8 cellular contexts compared by ENCODE assay signal in genomic region chr16:31093132-31093703, GRCh38. TPM values are rescaled to one million over a fixed set of nuclear protein-coding genes. Genes with fewer than 3 reads are reported as not detected.
A peak's percentile ranks its signal among the peaks of the same experiment; 100 is the strongest.
DNase-seq lines count a peak whose midpoint lies in the region; ATAC-seq and TF ChIP-seq lines count a peak whose summit lies in the region.

No MANE protein-coding gene starts in this region.

- WGBS in HUES64: 16% methylated on average over 16 of the region's 17 CpGs

- peaks cover 16% of the 10 kb centered on the region for H3K4me1 ChIP-seq in CD8-positive, alpha-beta memory T cell (ENCODE audit: insufficient read depth, low read length)
- peaks cover 4% of the 10 kb centered on the region; the same call in 1 of the 2 replicates for H3K4me1 ChIP-seq in HUES64 (ENCODE audit: insufficient read depth, low read length)

- peak overlapping the region; percentile 45 to 86 (median 55) for H3K4me3 Mint-ChIP-seq in CD8-positive, alpha-beta memory T cell

- CTCF ChIA-PET in CD8-positive, alpha-beta memory T cell (lab: Charles Lee): interaction anchor here (1.6 to 1.9 kb wide), 2 partner anchors 15 to 108 kb away, joined by 3 to 7 read pairs; partner anchors contain the start of genes BCKDK and HSD3B7

- H3K27ac ChIP-seq in CD8-positive, alpha-beta memory T cell (ENCODE audit: low read depth, low read length): no peak overlapping the region
- no peak overlapping the region for H3K27ac ChIP-seq in HUES64 (ENCODE audit: low read depth, low read length)
- H3K27ac ChIP-seq in VCaP: peak overlapping the region; percentile 76

- intact Hi-C loops in sciatic nerve (cut with DNase I): loop anchor here (10.0 kb wide), 1 partner anchor 108 kb away; the partner anchor contains the start of gene HSD3B7

- no peaks in the 10 kb centered on the region for H3K27me3 Mint-ChIP-seq in CD8-positive, alpha-beta memory T cell

- H3K27ac Mint-ChIP-seq in CD8-positive, alpha-beta memory T cell: peak overlapping the region in 2 of 8 donors; percentile 83 to 93

- H3K27me3 ChIP-seq in CD8-positive, alpha-beta memory T cell (ENCODE audit: insufficient read depth, low read length, poor library complexity, severe bottlenecking): no peaks in the 10 kb centered on the region
- no peaks in the 10 kb centered on the region for H3K27me3 ChIP-seq in HUES64 (ENCODE audit: insufficient read depth, low read length)

- POLR2A ChIA-PET in CD8-positive, alpha-beta memory T cell (lab: Charles Lee): interaction anchor here (1.0 kb wide), 1 partner anchor 50 kb away, joined by 3 read pairs; no protein-coding TSS in a partner anchor

- no peaks in the 10 kb centered on the region for H3K9me3 ChIP-seq in CD8-positive, alpha-beta memory T cell (ENCODE audit: low read length)
- no peaks in the 10 kb centered on the region for H3K9me3 ChIP-seq in HUES64 (ENCODE audit: insufficient read depth, low read depth, low read length)

- peaks cover 24 to 38% (median 30%) of the 10 kb centered on the region in 3 donors for H3K4me1 Mint-ChIP-seq in CD8-positive, alpha-beta memory T cell

- H3K9ac ChIP-seq in HUES64 (ENCODE audit: low read depth, low read length): peak overlapping the region; percentile 83

- DNase-seq in CD8-positive, alpha-beta memory T cell: peak in 1 of 5 donors; percentile 46
- DNase-seq in glomerular visceral epithelial cell (ENCODE audit: extremely low spot score): peak; percentile 69
- DNase-seq in sciatic nerve (ENCODE audit: low spot score): no peak
- DNase-seq in NK-92 (lab: John Stamatoyannopoulos, UW; ENCODE audit: unreplicated experiment): no peak
- DNase-seq in NCI-H510A (lab: John Stamatoyannopoulos, UW): no peak
- DNase-seq in NK-92 treated with Interleukin-12 subunit alpha and Interleukin-12 subunit beta, amount 100 ng/mL, for 24 hours (lab: John Stamatoyannopoulos, UW): no peak

- peak; percentile 7 for ATAC-seq in sciatic nerve

- no peaks in the 10 kb centered on the region for H3K9me3 Mint-ChIP-seq in CD8-positive, alpha-beta memory T cell

- peaks cover 0 to 32% (median 0%) of the 10 kb centered on the region in 3 donors for H3K36me3 Mint-ChIP-seq in CD8-positive, alpha-beta memory T cell

- no peak for TF ChIP-seq CTCF in VCaP (conservative IDR thresholded peaks at IDR 0.05)

- no peak overlapping the region for H3K4me3 ChIP-seq in CD8-positive, alpha-beta memory T cell (ENCODE audit: low read length)
- H3K4me3 ChIP-seq in HUES64 (ENCODE audit: low read length): peak overlapping the region; percentile 79

- H3K36me3 ChIP-seq in CD8-positive, alpha-beta memory T cell (ENCODE audit: insufficient read depth, low read length): peaks cover 10% of the 10 kb centered on the region
- H3K36me3 ChIP-seq in HUES64 (ENCODE audit: insufficient read depth, low read length): peaks cover 30% of the 10 kb centered on the region

RNA-seq across cellular contexts. Expression of gene VKORC1, which starts 1.4 kb away (rescaled TPM):
- total RNA-seq in CD8-positive, alpha-beta memory T cell: 10 to 100 TPM; 66.0 to 74.3 TPM
- 124 TPM for polyA plus RNA-seq in CD8-positive, alpha-beta memory T cell
- polyA plus RNA-seq in HUES64 (2013, experiment 1 of 2): 66.6 TPM
- polyA plus RNA-seq in HUES64 (2013, experiment 2 of 2): 80.0 TPM
- total RNA-seq in sciatic nerve: 65.0 TPM

RNA-seq across cellular contexts. Expression of gene PRSS53, which starts 4.5 kb away (rescaled TPM):
- total RNA-seq in CD8-positive, alpha-beta memory T cell: 1 to 10 TPM; 3.3 to 4.6 TPM
- 0.59 TPM for polyA plus RNA-seq in CD8-positive, alpha-beta memory T cell
- 1.4 TPM for polyA plus RNA-seq in HUES64 (2013, experiment 1 of 2)
- 0.95 TPM for polyA plus RNA-seq in HUES64 (2013, experiment 2 of 2)
- 3.1 TPM for total RNA-seq in sciatic nerve

RNA-seq across cellular contexts. Expression of gene BCKDK, which starts 15.0 kb away (rescaled TPM):
- 10 to 100 TPM; 40.0 to 42.5 TPM for total RNA-seq in CD8-positive, alpha-beta memory T cell
- polyA plus RNA-seq in CD8-positive, alpha-beta memory T cell: 29.4 TPM
- 34.1 TPM for polyA plus RNA-seq in HUES64 (2013, experiment 1 of 2)
- polyA plus RNA-seq in HUES64 (2013, experiment 2 of 2): 44.3 TPM
- total RNA-seq in sciatic nerve: 35.0 TPM

RNA-seq across cellular contexts. Expression of gene ZNF646, which starts 19.0 kb away (rescaled TPM):
- 10 to 100 TPM; 23.4 to 25.9 TPM for total RNA-seq in CD8-positive, alpha-beta memory T cell
- polyA plus RNA-seq in CD8-positive, alpha-beta memory T cell: 9.3 TPM
- polyA plus RNA-seq in HUES64 (2013, experiment 1 of 2): 10.2 TPM
- polyA plus RNA-seq in HUES64 (2013, experiment 2 of 2): 12.4 TPM
- 16.3 TPM for total RNA-seq in sciatic nerve

RNA-seq across cellular contexts. Expression of gene ZNF668, which starts 19.2 kb away (rescaled TPM):
- total RNA-seq in CD8-positive, alpha-beta memory T cell: 10 to 100 TPM; 15.9 to 20.5 TPM
- polyA plus RNA-seq in CD8-positive, alpha-beta memory T cell: 8.7 TPM
- polyA plus RNA-seq in HUES64 (2013, experiment 1 of 2): 12.8 TPM
- 8.7 TPM for polyA plus RNA-seq in HUES64 (2013, experiment 2 of 2)
- 6.8 TPM for total RNA-seq in sciatic nerve
